1 cellular context compared by ENCODE assay signal in the genomic region with DNA sequence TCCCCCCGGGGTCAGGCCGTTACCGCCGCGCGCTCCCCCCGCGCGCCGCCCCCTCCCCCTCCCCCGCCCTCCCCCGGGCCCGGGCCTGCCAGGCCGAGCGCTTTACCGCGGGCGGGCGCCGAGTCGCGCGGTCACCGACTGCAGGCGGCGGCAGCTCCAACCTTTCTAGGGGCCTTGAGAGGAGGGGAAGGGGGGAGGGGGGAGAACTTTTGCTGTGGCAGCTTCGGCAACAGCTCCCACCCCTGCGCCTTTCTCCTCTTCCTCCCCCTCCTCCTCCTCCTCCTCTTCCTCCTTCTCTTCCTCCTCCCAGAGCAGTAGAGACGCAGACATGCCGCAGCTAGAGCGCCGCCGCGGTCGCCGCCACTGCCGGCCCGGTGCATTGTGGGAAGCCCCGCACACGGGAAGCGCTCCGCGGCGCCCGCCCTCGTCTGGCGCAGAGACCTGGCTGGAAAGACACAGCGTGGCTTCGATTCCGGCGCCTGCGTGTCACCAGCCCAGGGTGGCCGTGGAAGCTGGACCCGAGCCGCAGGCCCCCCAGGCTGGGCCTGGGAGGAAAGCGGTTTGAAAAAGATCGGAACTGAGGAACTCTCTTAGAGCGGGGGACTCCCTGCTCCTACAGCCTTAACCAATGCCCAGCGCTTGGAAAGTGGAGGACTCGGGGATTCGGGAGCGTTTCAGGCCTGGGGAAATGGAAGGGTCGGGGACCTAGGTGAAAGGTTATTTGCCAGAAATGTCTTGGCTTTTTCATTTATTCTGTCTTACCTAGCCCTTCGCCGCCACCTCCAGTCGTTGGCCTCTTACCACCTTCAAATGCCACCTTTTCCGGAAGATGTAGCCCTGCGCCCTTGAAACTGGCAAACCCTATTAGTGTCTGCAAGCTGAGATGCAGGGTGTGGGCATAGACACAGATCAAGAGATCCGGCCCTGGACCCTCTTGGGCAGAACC.
TF ChIP-seq lines count a peak whose summit lies in the region.

A gene with protein sequence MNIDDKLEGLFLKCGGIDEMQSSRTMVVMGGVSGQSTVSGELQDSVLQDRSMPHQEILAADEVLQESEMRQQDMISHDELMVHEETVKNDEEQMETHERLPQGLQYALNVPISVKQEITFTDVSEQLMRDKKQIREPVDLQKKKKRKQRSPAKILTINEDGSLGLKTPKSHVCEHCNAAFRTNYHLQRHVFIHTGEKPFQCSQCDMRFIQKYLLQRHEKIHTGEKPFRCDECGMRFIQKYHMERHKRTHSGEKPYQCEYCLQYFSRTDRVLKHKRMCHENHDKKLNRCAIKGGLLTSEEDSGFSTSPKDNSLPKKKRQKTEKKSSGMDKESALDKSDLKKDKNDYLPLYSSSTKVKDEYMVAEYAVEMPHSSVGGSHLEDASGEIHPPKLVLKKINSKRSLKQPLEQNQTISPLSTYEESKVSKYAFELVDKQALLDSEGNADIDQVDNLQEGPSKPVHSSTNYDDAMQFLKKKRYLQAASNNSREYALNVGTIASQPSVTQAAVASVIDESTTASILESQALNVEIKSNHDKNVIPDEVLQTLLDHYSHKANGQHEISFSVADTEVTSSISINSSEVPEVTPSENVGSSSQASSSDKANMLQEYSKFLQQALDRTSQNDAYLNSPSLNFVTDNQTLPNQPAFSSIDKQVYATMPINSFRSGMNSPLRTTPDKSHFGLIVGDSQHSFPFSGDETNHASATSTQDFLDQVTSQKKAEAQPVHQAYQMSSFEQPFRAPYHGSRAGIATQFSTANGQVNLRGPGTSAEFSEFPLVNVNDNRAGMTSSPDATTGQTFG (minus strand): TSS at position 330 of the 946 bp plus-strand sequence. CDS start 61,685 bp downstream, outside the sequence.

TF ChIP-seq in GM12878, 131 proteins besides CTCF, POLR2A, EP300 and RAD21 (continued from another document and continues in another):
- TF ChIP-seq, protein P1, sequence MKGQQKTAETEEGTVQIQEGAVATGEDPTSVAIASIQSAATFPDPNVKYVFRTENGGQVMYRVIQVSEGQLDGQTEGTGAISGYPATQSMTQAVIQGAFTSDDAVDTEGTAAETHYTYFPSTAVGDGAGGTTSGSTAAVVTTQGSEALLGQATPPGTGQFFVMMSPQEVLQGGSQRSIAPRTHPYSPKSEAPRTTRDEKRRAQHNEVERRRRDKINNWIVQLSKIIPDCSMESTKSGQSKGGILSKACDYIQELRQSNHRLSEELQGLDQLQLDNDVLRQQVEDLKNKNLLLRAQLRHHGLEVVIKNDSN (IDR thresholded peaks at IDR 0.05; ENCODE audit: borderline replicate concordance, extremely low read length, insufficient read depth, low read depth, low read length), result no peak
- TF ChIP-seq KDM1A (IDR thresholded peaks at IDR 0.05; ENCODE audit: borderline replicate concordance), result no peak
- TF ChIP-seq, protein P2, sequence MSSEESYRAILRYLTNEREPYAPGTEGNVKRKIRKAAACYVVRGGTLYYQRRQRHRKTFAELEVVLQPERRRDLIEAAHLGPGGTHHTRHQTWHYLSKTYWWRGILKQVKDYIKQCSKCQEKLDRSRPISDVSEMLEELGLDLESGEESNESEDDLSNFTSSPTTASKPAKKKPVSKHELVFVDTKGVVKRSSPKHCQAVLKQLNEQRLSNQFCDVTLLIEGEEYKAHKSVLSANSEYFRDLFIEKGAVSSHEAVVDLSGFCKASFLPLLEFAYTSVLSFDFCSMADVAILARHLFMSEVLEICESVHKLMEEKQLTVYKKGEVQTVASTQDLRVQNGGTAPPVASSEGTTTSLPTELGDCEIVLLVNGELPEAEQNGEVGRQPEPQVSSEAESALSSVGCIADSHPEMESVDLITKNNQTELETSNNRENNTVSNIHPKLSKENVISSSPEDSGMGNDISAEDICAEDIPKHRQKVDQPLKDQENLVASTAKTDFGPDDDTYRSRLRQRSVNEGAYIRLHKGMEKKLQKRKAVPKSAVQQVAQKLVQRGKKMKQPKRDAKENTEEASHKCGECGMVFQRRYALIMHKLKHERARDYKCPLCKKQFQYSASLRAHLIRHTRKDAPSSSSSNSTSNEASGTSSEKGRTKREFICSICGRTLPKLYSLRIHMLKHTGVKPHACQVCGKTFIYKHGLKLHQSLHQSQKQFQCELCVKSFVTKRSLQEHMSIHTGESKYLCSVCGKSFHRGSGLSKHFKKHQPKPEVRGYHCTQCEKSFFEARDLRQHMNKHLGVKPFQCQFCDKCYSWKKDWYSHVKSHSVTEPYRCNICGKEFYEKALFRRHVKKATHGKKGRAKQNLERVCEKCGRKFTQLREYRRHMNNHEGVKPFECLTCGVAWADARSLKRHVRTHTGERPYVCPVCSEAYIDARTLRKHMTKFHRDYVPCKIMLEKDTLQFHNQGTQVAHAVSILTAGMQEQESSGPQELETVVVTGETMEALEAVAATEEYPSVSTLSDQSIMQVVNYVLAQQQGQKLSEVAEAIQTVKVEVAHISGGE (CRISPR knock-in tag; IDR thresholded peaks at IDR 0.05), result no peak
- 0 out of 2 replicates have a peak, but pooled peaks have one; percentile 21 for TF ChIP-seq SMARCA5 (IDR thresholded peaks at IDR 0.05)
- TF ChIP-seq, protein P3, sequence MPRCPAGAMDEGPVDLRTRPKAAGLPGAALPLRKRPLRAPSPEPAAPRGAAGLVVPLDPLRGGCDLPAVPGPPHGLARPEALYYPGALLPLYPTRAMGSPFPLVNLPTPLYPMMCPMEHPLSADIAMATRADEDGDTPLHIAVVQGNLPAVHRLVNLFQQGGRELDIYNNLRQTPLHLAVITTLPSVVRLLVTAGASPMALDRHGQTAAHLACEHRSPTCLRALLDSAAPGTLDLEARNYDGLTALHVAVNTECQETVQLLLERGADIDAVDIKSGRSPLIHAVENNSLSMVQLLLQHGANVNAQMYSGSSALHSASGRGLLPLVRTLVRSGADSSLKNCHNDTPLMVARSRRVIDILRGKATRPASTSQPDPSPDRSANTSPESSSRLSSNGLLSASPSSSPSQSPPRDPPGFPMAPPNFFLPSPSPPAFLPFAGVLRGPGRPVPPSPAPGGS (IDR thresholded peaks at IDR 0.05; ENCODE audit: borderline replicate concordance, insufficient read depth, low read depth, low read length, poor library complexity, severe bottlenecking), result no peak
- TF ChIP-seq, protein P4, sequence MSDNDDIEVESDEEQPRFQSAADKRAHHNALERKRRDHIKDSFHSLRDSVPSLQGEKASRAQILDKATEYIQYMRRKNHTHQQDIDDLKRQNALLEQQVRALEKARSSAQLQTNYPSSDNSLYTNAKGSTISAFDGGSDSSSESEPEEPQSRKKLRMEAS (IDR thresholded peaks at IDR 0.05; ENCODE audit: low read depth, low read length), result peak; percentile 62; the same call in 1 of the 2 replicates
- TF ChIP-seq NRF1 (conservative IDR thresholded peaks at IDR 0.05; ENCODE audit: low read depth, low read length), result peak; percentile 18; the same call in 1 of the 2 replicates
- no peak for TF ChIP-seq FOXM1 (IDR thresholded peaks at IDR 0.05; ENCODE audit: low read depth, low read length)
- TF ChIP-seq, protein P5, sequence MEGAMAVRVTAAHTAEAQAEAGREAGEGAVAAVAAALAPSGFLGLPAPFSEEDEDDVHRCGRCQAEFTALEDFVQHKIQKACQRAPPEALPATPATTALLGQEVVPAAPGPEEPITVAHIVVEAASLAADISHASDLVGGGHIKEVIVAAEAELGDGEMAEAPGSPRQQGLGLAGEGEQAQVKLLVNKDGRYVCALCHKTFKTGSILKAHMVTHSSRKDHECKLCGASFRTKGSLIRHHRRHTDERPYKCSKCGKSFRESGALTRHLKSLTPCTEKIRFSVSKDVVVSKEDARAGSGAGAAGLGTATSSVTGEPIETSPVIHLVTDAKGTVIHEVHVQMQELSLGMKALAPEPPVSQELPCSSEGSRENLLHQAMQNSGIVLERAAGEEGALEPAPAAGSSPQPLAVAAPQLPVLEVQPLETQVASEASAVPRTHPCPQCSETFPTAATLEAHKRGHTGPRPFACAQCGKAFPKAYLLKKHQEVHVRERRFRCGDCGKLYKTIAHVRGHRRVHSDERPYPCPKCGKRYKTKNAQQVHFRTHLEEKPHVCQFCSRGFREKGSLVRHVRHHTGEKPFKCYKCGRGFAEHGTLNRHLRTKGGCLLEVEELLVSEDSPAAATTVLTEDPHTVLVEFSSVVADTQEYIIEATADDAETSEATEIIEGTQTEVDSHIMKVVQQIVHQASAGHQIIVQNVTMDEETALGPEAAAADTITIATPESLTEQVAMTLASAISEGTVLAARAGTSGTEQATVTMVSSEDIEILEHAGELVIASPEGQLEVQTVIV (IDR thresholded peaks at IDR 0.05; ENCODE audit: borderline replicate concordance, partially characterized antibody), result peak; percentile 64
- TF ChIP-seq POLR2AphosphoS2 (IDR thresholded peaks at IDR 0.05; ENCODE audit: low read depth, low read length), result peak; percentile 92
- peak; percentile 89 for TF ChIP-seq RUNX3 (IDR thresholded peaks at IDR 0.05; ENCODE audit: low read length)
- TF ChIP-seq BMI1 (IDR thresholded peaks at IDR 0.05; ENCODE audit: borderline replicate concordance), result no peak
- TF ChIP-seq, protein P6, sequence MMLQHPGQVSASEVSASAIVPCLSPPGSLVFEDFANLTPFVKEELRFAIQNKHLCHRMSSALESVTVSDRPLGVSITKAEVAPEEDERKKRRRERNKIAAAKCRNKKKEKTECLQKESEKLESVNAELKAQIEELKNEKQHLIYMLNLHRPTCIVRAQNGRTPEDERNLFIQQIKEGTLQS (IDR thresholded peaks at IDR 0.05; ENCODE audit: borderline replicate concordance, extremely low read depth, low read depth, low read length), result no peak
- TF ChIP-seq HCFC1 (IDR thresholded peaks at IDR 0.05; ENCODE audit: low read length), result peak; percentile 76
- no peak for TF ChIP-seq ATF7 (IDR thresholded peaks at IDR 0.05; ENCODE audit: low read depth)
- TF ChIP-seq, protein P7, sequence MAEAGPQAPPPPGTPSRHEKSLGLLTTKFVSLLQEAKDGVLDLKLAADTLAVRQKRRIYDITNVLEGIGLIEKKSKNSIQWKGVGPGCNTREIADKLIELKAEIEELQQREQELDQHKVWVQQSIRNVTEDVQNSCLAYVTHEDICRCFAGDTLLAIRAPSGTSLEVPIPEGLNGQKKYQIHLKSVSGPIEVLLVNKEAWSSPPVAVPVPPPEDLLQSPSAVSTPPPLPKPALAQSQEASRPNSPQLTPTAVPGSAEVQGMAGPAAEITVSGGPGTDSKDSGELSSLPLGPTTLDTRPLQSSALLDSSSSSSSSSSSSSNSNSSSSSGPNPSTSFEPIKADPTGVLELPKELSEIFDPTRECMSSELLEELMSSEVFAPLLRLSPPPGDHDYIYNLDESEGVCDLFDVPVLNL (IDR thresholded peaks at IDR 0.05; ENCODE audit: low read depth, low read length), result peak; percentile 13; the same call in 1 of the 2 replicates
- TF ChIP-seq, protein P8, sequence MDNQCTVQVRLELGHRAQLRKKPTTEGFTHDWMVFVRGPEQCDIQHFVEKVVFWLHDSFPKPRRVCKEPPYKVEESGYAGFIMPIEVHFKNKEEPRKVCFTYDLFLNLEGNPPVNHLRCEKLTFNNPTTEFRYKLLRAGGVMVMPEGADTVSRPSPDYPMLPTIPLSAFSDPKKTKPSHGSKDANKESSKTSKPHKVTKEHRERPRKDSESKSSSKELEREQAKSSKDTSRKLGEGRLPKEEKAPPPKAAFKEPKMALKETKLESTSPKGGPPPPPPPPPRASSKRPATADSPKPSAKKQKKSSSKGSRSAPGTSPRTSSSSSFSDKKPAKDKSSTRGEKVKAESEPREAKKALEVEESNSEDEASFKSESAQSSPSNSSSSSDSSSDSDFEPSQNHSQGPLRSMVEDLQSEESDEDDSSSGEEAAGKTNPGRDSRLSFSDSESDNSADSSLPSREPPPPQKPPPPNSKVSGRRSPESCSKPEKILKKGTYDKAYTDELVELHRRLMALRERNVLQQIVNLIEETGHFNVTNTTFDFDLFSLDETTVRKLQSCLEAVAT (IDR thresholded peaks at IDR 0.05), result peak; percentile 17; the same call in 1 of the 2 replicates
- TF ChIP-seq ZNF274 (IDR thresholded peaks at IDR 0.05; ENCODE audit: insufficient read depth, insufficient read length), result no peak
- peak; percentile 86 for TF ChIP-seq CBFB (IDR thresholded peaks at IDR 0.05; ENCODE audit: low read depth)
- TF ChIP-seq IKZF1 (conservative IDR thresholded peaks at IDR 0.05), result peak; percentile 91
- no peak for TF ChIP-seq MTA2 (IDR thresholded peaks at IDR 0.05; ENCODE audit: low read depth)
- peak; percentile 70 for TF ChIP-seq POU2F2 (IDR thresholded peaks at IDR 0.05; ENCODE audit: borderline replicate concordance, low read depth, low read length)
- TF ChIP-seq SMAD5 (IDR thresholded peaks at IDR 0.05; ENCODE audit: low read depth), result peak; percentile 89
- TF ChIP-seq WRNIP1 (IDR thresholded peaks at IDR 0.05; ENCODE audit: borderline replicate concordance, low read depth, low read length), result no peak
- TF ChIP-seq, protein P9, sequence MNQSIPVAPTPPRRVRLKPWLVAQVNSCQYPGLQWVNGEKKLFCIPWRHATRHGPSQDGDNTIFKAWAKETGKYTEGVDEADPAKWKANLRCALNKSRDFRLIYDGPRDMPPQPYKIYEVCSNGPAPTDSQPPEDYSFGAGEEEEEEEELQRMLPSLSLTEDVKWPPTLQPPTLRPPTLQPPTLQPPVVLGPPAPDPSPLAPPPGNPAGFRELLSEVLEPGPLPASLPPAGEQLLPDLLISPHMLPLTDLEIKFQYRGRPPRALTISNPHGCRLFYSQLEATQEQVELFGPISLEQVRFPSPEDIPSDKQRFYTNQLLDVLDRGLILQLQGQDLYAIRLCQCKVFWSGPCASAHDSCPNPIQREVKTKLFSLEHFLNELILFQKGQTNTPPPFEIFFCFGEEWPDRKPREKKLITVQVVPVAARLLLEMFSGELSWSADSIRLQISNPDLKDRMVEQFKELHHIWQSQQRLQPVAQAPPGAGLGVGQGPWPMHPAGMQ (IDR thresholded peaks at IDR 0.05; ENCODE audit: borderline replicate concordance), result no peak
- peak; percentile 59; the same call in 1 of the 2 replicates for TF ChIP-seq SIN3A (IDR thresholded peaks at IDR 0.05; ENCODE audit: low read depth, low read length)
- TF ChIP-seq, protein P10, sequence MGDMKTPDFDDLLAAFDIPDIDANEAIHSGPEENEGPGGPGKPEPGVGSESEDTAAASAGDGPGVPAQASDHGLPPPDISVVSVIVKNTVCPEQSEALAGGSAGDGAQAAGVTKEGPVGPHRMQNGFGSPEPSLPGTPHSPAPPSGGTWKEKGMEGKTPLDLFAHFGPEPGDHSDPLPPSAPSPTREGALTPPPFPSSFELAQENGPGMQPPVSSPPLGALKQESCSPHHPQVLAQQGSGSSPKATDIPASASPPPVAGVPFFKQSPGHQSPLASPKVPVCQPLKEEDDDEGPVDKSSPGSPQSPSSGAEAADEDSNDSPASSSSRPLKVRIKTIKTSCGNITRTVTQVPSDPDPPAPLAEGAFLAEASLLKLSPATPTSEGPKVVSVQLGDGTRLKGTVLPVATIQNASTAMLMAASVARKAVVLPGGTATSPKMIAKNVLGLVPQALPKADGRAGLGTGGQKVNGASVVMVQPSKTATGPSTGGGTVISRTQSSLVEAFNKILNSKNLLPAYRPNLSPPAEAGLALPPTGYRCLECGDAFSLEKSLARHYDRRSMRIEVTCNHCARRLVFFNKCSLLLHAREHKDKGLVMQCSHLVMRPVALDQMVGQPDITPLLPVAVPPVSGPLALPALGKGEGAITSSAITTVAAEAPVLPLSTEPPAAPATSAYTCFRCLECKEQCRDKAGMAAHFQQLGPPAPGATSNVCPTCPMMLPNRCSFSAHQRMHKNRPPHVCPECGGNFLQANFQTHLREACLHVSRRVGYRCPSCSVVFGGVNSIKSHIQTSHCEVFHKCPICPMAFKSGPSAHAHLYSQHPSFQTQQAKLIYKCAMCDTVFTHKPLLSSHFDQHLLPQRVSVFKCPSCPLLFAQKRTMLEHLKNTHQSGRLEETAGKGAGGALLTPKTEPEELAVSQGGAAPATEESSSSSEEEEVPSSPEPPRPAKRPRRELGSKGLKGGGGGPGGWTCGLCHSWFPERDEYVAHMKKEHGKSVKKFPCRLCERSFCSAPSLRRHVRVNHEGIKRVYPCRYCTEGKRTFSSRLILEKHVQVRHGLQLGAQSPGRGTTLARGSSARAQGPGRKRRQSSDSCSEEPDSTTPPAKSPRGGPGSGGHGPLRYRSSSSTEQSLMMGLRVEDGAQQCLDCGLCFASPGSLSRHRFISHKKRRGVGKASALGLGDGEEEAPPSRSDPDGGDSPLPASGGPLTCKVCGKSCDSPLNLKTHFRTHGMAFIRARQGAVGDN (IDR thresholded peaks at IDR 0.05), result peak; percentile 80
- peak; percentile 94 for TF ChIP-seq POLR2AphosphoS5 (IDR thresholded peaks at IDR 0.05; ENCODE audit: low read length)
- TF ChIP-seq GATAD2B (conservative IDR thresholded peaks at IDR 0.05; ENCODE audit: low read depth), result peak; percentile 66
- peak; percentile 28 for TF ChIP-seq RELA (IDR thresholded peaks at IDR 0.05; ENCODE audit: borderline replicate concordance, partially characterized antibody)
